In the genomic region with DNA sequence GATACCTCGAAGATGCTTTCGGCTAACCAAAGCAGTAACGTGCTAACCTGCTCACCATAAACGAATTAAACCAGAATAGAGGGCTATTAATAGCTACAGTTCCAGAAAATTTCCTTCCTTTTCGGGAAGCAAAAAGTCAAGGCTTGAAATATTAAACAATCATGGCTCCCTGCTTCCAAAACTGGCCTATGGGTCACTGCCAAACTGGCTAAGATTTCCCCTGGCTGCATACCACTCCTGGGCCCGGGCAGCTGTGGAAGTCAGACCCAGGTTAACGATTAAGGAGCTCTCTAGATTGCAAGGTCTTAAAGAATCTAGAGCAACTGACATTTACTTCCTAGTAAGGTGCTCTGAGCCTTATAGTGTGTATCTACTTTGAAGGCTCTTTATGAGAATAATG, we compare ENCODE assay signal across 8 cellular contexts. TPM values are rescaled to one million over a fixed set of nuclear protein-coding genes. Genes with fewer than 3 reads are reported as not detected.
DNase-seq lines count a peak whose midpoint lies in the region; ATAC-seq and TF ChIP-seq lines count a peak whose summit lies in the region.

No MANE protein-coding gene starts in this region.

- H3K27ac ChIP-seq in iPS DF 6.9 (ENCODE audit: low read length) = no peak overlapping the region

- peaks cover 40% of the 10 kb centered on the region for H3K27me3 Mint-ChIP-seq in T-helper 1 cell treated with Interleukin-12 subunit alpha and Interleukin-12 subunit beta and Interleukin-4 antibody, amounts not matched to agents 30 μg/mL and 1 μg/mL, for 36 hours (ENCODE audit: low read depth)
- H3K27me3 Mint-ChIP-seq in stimulated activated naive B cell treated with anti-CD40 and anti-IgM and Interleukin-4, amounts not matched to agents 10 μg/mL and 1 μg/mL and 100 μg/mL, for 72 hours = peaks cover 20 to 25% of the 10 kb centered on the region in 2 donors

- H3K4me3 Mint-ChIP-seq in T-helper 1 cell treated with Interleukin-12 subunit alpha and Interleukin-12 subunit beta and Interleukin-4 antibody, amounts not matched to agents 30 μg/mL and 1 μg/mL, for 36 hours = peak overlapping the region; percentile 75
- peak overlapping the region; percentile 73 to 84 for H3K4me3 Mint-ChIP-seq in stimulated activated naive B cell treated with anti-CD40 and anti-IgM and Interleukin-4, amounts not matched to agents 10 μg/mL and 1 μg/mL and 100 μg/mL, for 72 hours

- peaks cover 11% of the 10 kb centered on the region for H3K4me1 Mint-ChIP-seq in T-helper 1 cell treated with Interleukin-12 subunit alpha and Interleukin-12 subunit beta and Interleukin-4 antibody, amounts not matched to agents 30 μg/mL and 1 μg/mL, for 36 hours (ENCODE audit: low read depth)
- H3K4me1 Mint-ChIP-seq in stimulated activated naive B cell treated with anti-CD40 and anti-IgM and Interleukin-4, amounts not matched to agents 10 μg/mL and 1 μg/mL and 100 μg/mL, for 72 hours = peaks cover 4 to 22% of the 10 kb centered on the region in 2 donors

- no CpG with 5 or more reads among the region's 7 CpGs for WGBS in iPS DF 6.9 (ENCODE audit: insufficient coverage, insufficient read length)

- no peaks in the 10 kb centered on the region for H3K9me3 ChIP-seq in iPS DF 6.9 (ENCODE audit: control insufficient read depth, insufficient read depth, low read length)

- no peaks in the 10 kb centered on the region for H3K36me3 Mint-ChIP-seq in T-helper 1 cell treated with Interleukin-12 subunit alpha and Interleukin-12 subunit beta and Interleukin-4 antibody, amounts not matched to agents 30 μg/mL and 1 μg/mL, for 36 hours (ENCODE audit: low read depth)
- peaks cover 0 to 1% of the 10 kb centered on the region in 2 donors for H3K36me3 Mint-ChIP-seq in stimulated activated naive B cell treated with anti-CD40 and anti-IgM and Interleukin-4, amounts not matched to agents 10 μg/mL and 1 μg/mL and 100 μg/mL, for 72 hours

- no peak for ATAC-seq in stimulated activated naive B cell treated with anti-CD40 and anti-IgM and Interleukin-4, amounts not matched to agents 10 μg/mL and 1 μg/mL and 100 μg/mL, for 72 hours (replicated peaks)
- ATAC-seq in HG03439 (IDR thresholded peaks at IDR 0.05; ENCODE audit: unreplicated experiment) (no peak), HG03460 (IDR thresholded peaks at IDR 0.05; ENCODE audit: unreplicated experiment) (no peak)

- no peak for DNase-seq in T-helper 1 cell
- DNase-seq in iPS DF 6.9 (ENCODE audit: low read depth, low spot score) = no peak
- DNase-seq in stimulated activated naive B cell treated with anti-CD40 and anti-IgM and Interleukin-4, amounts not matched to agents 10 μg/mL and 1 μg/mL and 100 μg/mL, for 72 hours = no peak
- no peak for DNase-seq in mesenteric fat pad (ENCODE audit: low spot score)

- no peak overlapping the region for H3K27ac Mint-ChIP-seq in T-helper 1 cell treated with Interleukin-12 subunit alpha and Interleukin-12 subunit beta and Interleukin-4 antibody, amounts not matched to agents 30 μg/mL and 1 μg/mL, for 36 hours
- H3K27ac Mint-ChIP-seq in stimulated activated naive B cell treated with anti-CD40 and anti-IgM and Interleukin-4, amounts not matched to agents 10 μg/mL and 1 μg/mL and 100 μg/mL, for 72 hours = no peak overlapping the region

- H3K36me3 ChIP-seq in iPS DF 6.9 (ENCODE audit: control insufficient read depth, insufficient read depth, low read length) = no peaks in the 10 kb centered on the region

- peaks cover 27% of the 10 kb centered on the region for H3K27me3 ChIP-seq in iPS DF 6.9 (ENCODE audit: control insufficient read depth, insufficient read depth, low read length)

- H3K9me3 Mint-ChIP-seq in T-helper 1 cell treated with Interleukin-12 subunit alpha and Interleukin-12 subunit beta and Interleukin-4 antibody, amounts not matched to agents 30 μg/mL and 1 μg/mL, for 36 hours = no peaks in the 10 kb centered on the region
- H3K9me3 Mint-ChIP-seq in stimulated activated naive B cell treated with anti-CD40 and anti-IgM and Interleukin-4, amounts not matched to agents 10 μg/mL and 1 μg/mL and 100 μg/mL, for 72 hours = no peaks in the 10 kb centered on the region

- H3K4me1 ChIP-seq in iPS DF 6.9 (ENCODE audit: control insufficient read depth, insufficient read depth, low read length) = no peaks in the 10 kb centered on the region; the same call in 1 of the 2 replicates

- H3K4me3 ChIP-seq in WI38 (ENCODE audit: low read depth, low read length) = peak overlapping the region; percentile 95
- peak overlapping the region; percentile 85; the same call in 1 of the 2 replicates for H3K4me3 ChIP-seq in iPS DF 6.9 (ENCODE audit: low read length)

- TF ChIP-seq CTCF in WI38 (IDR thresholded peaks at IDR 0.05; ENCODE audit: low read depth, low read length) = no peak

RNA-seq across cellular contexts. Expression of a gene that starts 1.7 kb away (rescaled TPM):
- total RNA-seq in mesenteric fat pad = 51.6 TPM
